11 cellular contexts compared by ENCODE assay signal in the genomic region with DNA sequence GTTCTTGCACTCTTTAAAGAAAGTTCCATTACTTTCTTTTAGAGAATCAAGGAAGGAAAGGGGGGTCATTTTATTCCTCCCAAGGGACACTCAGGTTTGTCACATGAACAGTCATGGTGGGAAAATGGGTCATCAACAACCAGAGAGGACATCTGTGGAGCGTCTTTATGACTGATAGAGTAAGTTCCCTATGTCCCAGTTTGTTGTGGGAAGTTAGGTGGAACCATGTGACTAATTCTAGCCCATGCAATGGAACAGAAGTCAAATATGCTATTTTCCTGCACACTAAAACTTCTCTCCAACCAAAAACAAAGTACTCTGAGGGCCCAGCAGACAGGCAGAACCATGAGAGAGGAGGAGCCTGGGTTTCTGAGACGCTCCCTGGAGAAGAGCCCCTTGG.
DNase-seq lines count a peak whose midpoint lies in the region; ATAC-seq and TF ChIP-seq lines count a peak whose summit lies in the region.
"Had no signal": no experiment of that assay in that cellular context is flagged by ENCODE, and none has a peak within 500 bp of the region (broad histone marks: within the 10 kb centered on the region; RNA-seq: fewer than 3 reads in every experiment).

No MANE protein-coding gene starts in this region.

- no peak for TF ChIP-seq POLR2A in vagina (IDR thresholded peaks at IDR 0.05)

- TF ChIP-seq CTCF in left ventricle myocardium inferior (IDR thresholded peaks at IDR 0.05; ENCODE audit: borderline replicate concordance) (no peak), vagina (IDR thresholded peaks at IDR 0.05) (no peak), BE2C (IDR thresholded peaks at IDR 0.05; ENCODE audit: low read depth, low read length) (no peak)

- intact Hi-C loops in left ventricle myocardium inferior (cut with micrococcal nuclease) = no loop called here
- intact Hi-C loops in Right ventricle myocardium superior (cut with DNase I) = no loop called here
- intact Hi-C loops in vagina (cut with DNase I) = no loop called here

- peak overlapping the region; percentile 16 for H3K27ac ChIP-seq in left ventricle myocardium inferior (replicated peaks)
- peak overlapping the region; percentile 40 to 61 for H3K27ac ChIP-seq in esophagus (ENCODE audit: low read depth in 2 of 2, low read length in 1 of 2)
- H3K27ac ChIP-seq in vagina = peak overlapping the region; percentile 70

- no peak for DNase-seq in left ventricle myocardium inferior
- DNase-seq in Right ventricle myocardium superior = no peak
- DNase-seq in vagina (ENCODE audit: extremely low spot score in 2 of 2) = no peak
- DNase-seq in mesenteric fat pad (ENCODE audit: low spot score) = no peak
- no peak for DNase-seq in BE2C
- DNase-seq: C1 segment of cervical spinal cord, NCI-H187 treated with DMSO at 0.1 percent for 48 hours had no signal

- no peak overlapping the region for H3K4me3 ChIP-seq in left ventricle myocardium inferior
- H3K4me3 ChIP-seq in esophagus (ENCODE audit: low read depth in 1 of 2, low read length in 2 of 2) = no peak overlapping the region
- H3K4me3 ChIP-seq in vagina = peak overlapping the region in 1 of 2 donors; percentile 3
- no peak overlapping the region for H3K4me3 ChIP-seq in BE2C (ENCODE audit: low read depth, low read length)
- H3K4me3 ChIP-seq: right atrium auricular region had no signal

- H3K9me3 ChIP-seq in left ventricle myocardium inferior (replicated peaks) (no peaks in the 10 kb centered on the region), esophagus (ENCODE audit: control insufficient read depth in 2 of 2, insufficient read depth in 1 of 2, low read depth in 1 of 2, low read length in 1 of 2) (no peaks in the 10 kb centered on the region), vagina (no peaks in the 10 kb centered on the region), BE2C (no peaks in the 10 kb centered on the region)
- H3K9me3 ChIP-seq: right atrium auricular region had no signal

- 75 to 83% methylated on average over 2 of the region's 2 CpGs for WGBS in esophagus, 2 donors

- ATAC-seq in Right ventricle myocardium superior (ENCODE audit: poor library complexity) (no peak), HG03439 (IDR thresholded peaks at IDR 0.05; ENCODE audit: unreplicated experiment) (peak; percentile 13), GM19023 (IDR thresholded peaks at IDR 0.05; ENCODE audit: unreplicated experiment) (no peak)

- H3K4me1 ChIP-seq in left ventricle myocardium inferior (no peaks in the 10 kb centered on the region), esophagus (ENCODE audit: control insufficient read depth in 2 of 2, insufficient read depth in 2 of 2, low read length in 1 of 2) (peaks cover 0 to 3% of the 10 kb centered on the region in 2 donors), vagina (peaks cover 14% of the 10 kb centered on the region), BE2C (no peaks in the 10 kb centered on the region)
- H3K4me1 ChIP-seq: right atrium auricular region had no signal

- H3K36me3 ChIP-seq in left ventricle myocardium inferior = no peaks in the 10 kb centered on the region
- no peaks in the 10 kb centered on the region for H3K36me3 ChIP-seq in esophagus (ENCODE audit: control insufficient read depth in 2 of 2, insufficient read depth in 2 of 2, low read length in 1 of 2)
- H3K36me3 ChIP-seq in vagina = no peaks in the 10 kb centered on the region
- H3K36me3 ChIP-seq in BE2C = no peaks in the 10 kb centered on the region
- H3K36me3 ChIP-seq: right atrium auricular region had no signal

- H3K27me3 ChIP-seq in left ventricle myocardium inferior (ENCODE audit: low read depth) = no peaks in the 10 kb centered on the region
- H3K27me3 ChIP-seq in esophagus (ENCODE audit: control insufficient read depth in 1 of 2, insufficient read depth in 2 of 2, low read length in 2 of 2) = no peaks in the 10 kb centered on the region
- no peaks in the 10 kb centered on the region for H3K27me3 ChIP-seq in vagina
- no peaks in the 10 kb centered on the region for H3K27me3 ChIP-seq in BE2C
- H3K27me3 ChIP-seq: right atrium auricular region had no signal

Comparison
In these comparisons a context has a peak if more than half of its experiments do, and no peak if none do; other contexts are left out.
1. H3K27ac ChIP-seq: peak in every context shown above with its lines; median percentile 70 in vagina; 50 in esophagus; 16 in left ventricle myocardium inferior.